24 cellular contexts compared by ENCODE assay signal in genomic region chr15:72820278-72820677, GRCh38.
"Had no signal": no experiment of that assay in that cellular context is flagged by ENCODE, and none has a peak within 500 bp of the region (broad histone marks: within the 10 kb centered on the region; RNA-seq: fewer than 3 reads in every experiment).

No MANE protein-coding gene starts in this region.

- H3K36me3 Mint-ChIP-seq: stimulated activated memory B cell treated with anti-CD40 and anti-IgM and Interleukin-4, amounts not matched to agents 10 μg/mL and 1 μg/mL and 100 μg/mL, for 72 hours had no signal

- H3K9me3 ChIP-seq: sigmoid colon, spleen, thoracic aorta, upper lobe of left lung had no signal

- H3K27ac Mint-ChIP-seq: stimulated activated memory B cell treated with anti-CD40 and anti-IgM and Interleukin-4, amounts not matched to agents 10 μg/mL and 1 μg/mL and 100 μg/mL, for 72 hours had no signal

- H3K36me3 ChIP-seq: sigmoid colon, spleen, thoracic aorta, upper lobe of left lung had no signal

- H3K4me1 Mint-ChIP-seq: central memory CD8-positive, alpha-beta T cell; stimulated activated memory B cell treated with anti-CD40 and anti-IgM and Interleukin-4, amounts not matched to agents 10 μg/mL and 1 μg/mL and 100 μg/mL, for 72 hours had no signal

- FAIRE-seq: endometrium, frontal cortex, kidney had no signal

- H3K27me3 Mint-ChIP-seq: central memory CD8-positive, alpha-beta T cell had no signal

- H3K9me3 Mint-ChIP-seq: central memory CD8-positive, alpha-beta T cell; stimulated activated memory B cell treated with anti-CD40 and anti-IgM and Interleukin-4, amounts not matched to agents 10 μg/mL and 1 μg/mL and 100 μg/mL, for 72 hours had no signal

- ATAC-seq: left lobe of liver; stimulated activated memory B cell treated with anti-CD40 and anti-IgM and Interleukin-4, amounts not matched to agents 10 μg/mL and 1 μg/mL and 100 μg/mL, for 72 hours had no signal

- H3K27ac ChIP-seq: coronary artery, sigmoid colon, spleen, thoracic aorta, upper lobe of left lung, VCaP had no signal

- DNase-seq: activated CD4-positive, alpha-beta T cell treated with anti-CD3 and anti-CD28 coated beads for 1 hour; activated CD8-positive, alpha-beta memory T cell treated with anti-CD3 and anti-CD28 coated beads for 24 hours; activated effector memory CD4-positive, alpha-beta T cell treated with anti-CD3 and anti-CD28 coated beads, Interleukin-2, amount 50 U/mL, for 16 hours; activated naive CD4-positive, alpha-beta T cell treated with anti-CD3 and anti-CD28 coated beads, Interleukin-2, amount 50 U/mL, for 16 hours; activated T-cell treated with anti-CD3 and anti-CD28 coated beads, Interleukin-2, amount 50 U/mL, for 48 hours; aorta; head of caudate nucleus; kidney; midbrain; occipital lobe; posterior cingulate gyrus; sigmoid colon; spleen; stimulated activated CD4-positive, alpha-beta T cell treated with anti-CD3 and anti-CD28 coated beads, Interleukin-4, amount 100 ng/mL, for 4 hours; upper lobe of left lung had no signal

- H3K27me3 ChIP-seq: upper lobe of left lung had no signal

- H3K4me3 ChIP-seq: coronary artery, lung, sigmoid colon, spleen, thoracic aorta, upper lobe of left lung had no signal

- H3K4me1 ChIP-seq: sigmoid colon, spleen, upper lobe of left lung had no signal

- H3K4me3 Mint-ChIP-seq: central memory CD8-positive, alpha-beta T cell; stimulated activated memory B cell treated with anti-CD40 and anti-IgM and Interleukin-4, amounts not matched to agents 10 μg/mL and 1 μg/mL and 100 μg/mL, for 72 hours had no signal
